2 cellular contexts compared by ENCODE assay signal in the genomic region with DNA sequence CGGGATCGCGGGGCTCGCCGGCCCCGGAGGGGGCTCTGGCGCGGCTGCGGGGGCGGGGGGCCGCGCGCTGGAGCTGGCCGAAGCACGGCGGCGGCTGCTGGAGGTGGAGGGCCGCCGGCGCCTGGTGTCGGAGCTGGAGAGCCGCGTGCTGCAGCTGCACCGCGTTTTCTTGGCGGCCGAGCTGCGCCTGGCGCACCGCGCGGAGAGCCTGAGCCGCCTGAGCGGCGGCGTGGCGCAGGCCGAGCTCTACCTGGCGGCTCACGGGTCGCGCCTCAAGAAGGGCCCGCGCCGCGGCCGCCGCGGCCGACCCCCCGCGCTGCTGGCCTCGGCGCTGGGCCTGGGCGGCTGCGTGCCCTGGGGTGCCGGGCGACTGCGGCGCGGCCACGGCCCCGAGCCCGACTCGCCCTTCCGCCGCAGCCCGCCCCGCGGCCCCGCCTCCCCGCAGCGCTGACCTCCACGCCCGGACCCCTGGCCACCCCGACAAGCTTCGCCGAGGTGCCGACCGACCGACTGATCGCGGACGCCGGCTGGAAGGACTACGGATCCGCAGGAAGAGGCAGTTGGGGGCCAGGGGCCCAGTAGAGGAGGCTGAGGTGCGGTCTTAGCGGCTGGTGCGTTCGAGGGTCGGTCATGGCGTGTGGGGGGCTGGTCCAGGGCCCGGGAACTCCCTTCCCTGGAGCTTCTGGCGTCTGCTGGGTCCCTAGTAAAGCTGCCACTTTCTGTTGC.
TF ChIP-seq lines count a peak whose summit lies in the region.

No MANE protein-coding gene starts in this region.

TF ChIP-seq in SK-N-SH, 30 proteins besides CTCF, POLR2A, EP300 and RAD21 (continued from another document):
- TF ChIP-seq MEF2A (IDR thresholded peaks at IDR 0.05; ENCODE audit: borderline replicate concordance, low read depth): no peak
- no peak for TF ChIP-seq GABPA (IDR thresholded peaks at IDR 0.05; ENCODE audit: low read depth)
- 0 out of 2 replicates have a peak, but pooled peaks have one; percentile 2 for TF ChIP-seq MXI1 (IDR thresholded peaks at IDR 0.05; ENCODE audit: low read depth, low read length)
- TF ChIP-seq, protein P1, sequence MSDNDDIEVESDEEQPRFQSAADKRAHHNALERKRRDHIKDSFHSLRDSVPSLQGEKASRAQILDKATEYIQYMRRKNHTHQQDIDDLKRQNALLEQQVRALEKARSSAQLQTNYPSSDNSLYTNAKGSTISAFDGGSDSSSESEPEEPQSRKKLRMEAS (IDR thresholded peaks at IDR 0.05; ENCODE audit: low read depth): peak; percentile 20; the same call in 1 of the 2 replicates
- TF ChIP-seq, protein P2, sequence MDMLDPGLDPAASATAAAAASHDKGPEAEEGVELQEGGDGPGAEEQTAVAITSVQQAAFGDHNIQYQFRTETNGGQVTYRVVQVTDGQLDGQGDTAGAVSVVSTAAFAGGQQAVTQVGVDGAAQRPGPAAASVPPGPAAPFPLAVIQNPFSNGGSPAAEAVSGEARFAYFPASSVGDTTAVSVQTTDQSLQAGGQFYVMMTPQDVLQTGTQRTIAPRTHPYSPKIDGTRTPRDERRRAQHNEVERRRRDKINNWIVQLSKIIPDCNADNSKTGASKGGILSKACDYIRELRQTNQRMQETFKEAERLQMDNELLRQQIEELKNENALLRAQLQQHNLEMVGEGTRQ (IDR thresholded peaks at IDR 0.05; ENCODE audit: borderline replicate concordance, low read depth, low read length): no peak
- no peak for TF ChIP-seq RXRA (IDR thresholded peaks at IDR 0.05; ENCODE audit: borderline replicate concordance, low read depth)
- no peak for TF ChIP-seq SMC3 (IDR thresholded peaks at IDR 0.05; ENCODE audit: low read depth, low read length)

TF ChIP-seq in SK-N-SH treated with all-trans-retinoic acid at 6 μM for 48 hours, 23 proteins besides CTCF, POLR2A, EP300 and RAD21 (continued from another document):
- TF ChIP-seq, protein P3, sequence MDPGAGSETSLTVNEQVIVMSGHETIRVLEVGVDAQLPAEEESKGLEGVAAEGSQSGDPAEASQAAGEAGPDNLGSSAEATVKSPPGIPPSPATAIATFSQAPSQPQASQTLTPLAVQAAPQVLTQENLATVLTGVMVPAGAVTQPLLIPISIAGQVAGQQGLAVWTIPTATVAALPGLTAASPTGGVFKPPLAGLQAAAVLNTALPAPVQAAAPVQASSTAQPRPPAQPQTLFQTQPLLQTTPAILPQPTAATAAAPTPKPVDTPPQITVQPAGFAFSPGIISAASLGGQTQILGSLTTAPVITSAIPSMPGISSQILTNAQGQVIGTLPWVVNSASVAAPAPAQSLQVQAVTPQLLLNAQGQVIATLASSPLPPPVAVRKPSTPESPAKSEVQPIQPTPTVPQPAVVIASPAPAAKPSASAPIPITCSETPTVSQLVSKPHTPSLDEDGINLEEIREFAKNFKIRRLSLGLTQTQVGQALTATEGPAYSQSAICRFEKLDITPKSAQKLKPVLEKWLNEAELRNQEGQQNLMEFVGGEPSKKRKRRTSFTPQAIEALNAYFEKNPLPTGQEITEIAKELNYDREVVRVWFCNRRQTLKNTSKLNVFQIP (CRISPR knock-in tag; IDR thresholded peaks at IDR 0.05; ENCODE audit: borderline replicate concordance, low read depth): no peak
- TF ChIP-seq SNAI2 (CRISPR knock-in tag; IDR thresholded peaks at IDR 0.05) (no peak), ZNF565 (CRISPR knock-in tag; conservative IDR thresholded peaks at IDR 0.05; ENCODE audit: low read depth) (no peak), TCF4 (CRISPR knock-in tag; IDR thresholded peaks at IDR 0.05; ENCODE audit: borderline replicate concordance) (no peak)
- TF ChIP-seq, protein P4, sequence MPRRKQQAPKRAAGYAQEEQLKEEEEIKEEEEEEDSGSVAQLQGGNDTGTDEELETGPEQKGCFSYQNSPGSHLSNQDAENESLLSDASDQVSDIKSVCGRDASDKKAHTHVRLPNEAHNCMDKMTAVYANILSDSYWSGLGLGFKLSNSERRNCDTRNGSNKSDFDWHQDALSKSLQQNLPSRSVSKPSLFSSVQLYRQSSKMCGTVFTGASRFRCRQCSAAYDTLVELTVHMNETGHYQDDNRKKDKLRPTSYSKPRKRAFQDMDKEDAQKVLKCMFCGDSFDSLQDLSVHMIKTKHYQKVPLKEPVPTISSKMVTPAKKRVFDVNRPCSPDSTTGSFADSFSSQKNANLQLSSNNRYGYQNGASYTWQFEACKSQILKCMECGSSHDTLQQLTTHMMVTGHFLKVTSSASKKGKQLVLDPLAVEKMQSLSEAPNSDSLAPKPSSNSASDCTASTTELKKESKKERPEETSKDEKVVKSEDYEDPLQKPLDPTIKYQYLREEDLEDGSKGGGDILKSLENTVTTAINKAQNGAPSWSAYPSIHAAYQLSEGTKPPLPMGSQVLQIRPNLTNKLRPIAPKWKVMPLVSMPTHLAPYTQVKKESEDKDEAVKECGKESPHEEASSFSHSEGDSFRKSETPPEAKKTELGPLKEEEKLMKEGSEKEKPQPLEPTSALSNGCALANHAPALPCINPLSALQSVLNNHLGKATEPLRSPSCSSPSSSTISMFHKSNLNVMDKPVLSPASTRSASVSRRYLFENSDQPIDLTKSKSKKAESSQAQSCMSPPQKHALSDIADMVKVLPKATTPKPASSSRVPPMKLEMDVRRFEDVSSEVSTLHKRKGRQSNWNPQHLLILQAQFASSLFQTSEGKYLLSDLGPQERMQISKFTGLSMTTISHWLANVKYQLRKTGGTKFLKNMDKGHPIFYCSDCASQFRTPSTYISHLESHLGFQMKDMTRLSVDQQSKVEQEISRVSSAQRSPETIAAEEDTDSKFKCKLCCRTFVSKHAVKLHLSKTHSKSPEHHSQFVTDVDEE (CRISPR knock-in tag; IDR thresholded peaks at IDR 0.05): no peak
TF ChIP-seq in SK-N-SH treated with all-trans-retinoic acid at 6 μM for 48 hours: peak in this region for 0.
